In the genomic region with DNA sequence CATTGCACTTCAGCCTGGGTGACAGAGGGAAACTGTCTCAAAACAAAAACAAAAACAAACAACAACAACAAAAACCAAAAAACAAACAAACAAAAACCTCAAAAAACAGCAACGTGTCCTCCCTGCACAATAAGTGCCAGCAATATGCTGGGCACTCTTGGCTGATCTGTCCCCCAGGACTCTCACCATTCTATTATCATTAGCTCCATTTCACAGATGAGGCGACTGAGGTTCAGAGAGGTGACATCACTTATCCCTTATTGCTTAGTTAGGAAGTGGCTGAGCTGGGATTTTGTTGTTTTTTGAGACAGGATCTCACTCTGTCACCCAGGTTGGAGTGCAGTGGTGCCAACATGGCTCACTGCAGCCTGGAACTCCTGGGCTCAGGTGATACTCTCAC, we compare ENCODE assay signal across 36 cellular contexts. TPM values are rescaled to one million over a fixed set of nuclear protein-coding genes. Genes with fewer than 3 reads are reported as not detected.
"Had no signal": no experiment of that assay in that cellular context is flagged by ENCODE, and none has a peak within 500 bp of the region (broad histone marks: within the 10 kb centered on the region; RNA-seq: fewer than 3 reads in every experiment).

No MANE protein-coding gene starts in this region.

- H3K9me3 ChIP-seq: MG63 had no signal

- DNase-seq: Karpas-422, Kasumi-1, MG63, MM.1S, MV-4-11, NCI-H1048, NCI-H1092, NCI-H1092 treated with DMSO at 0.1 percent for 48 hours, NCI-H1105, NCI-H1105 treated with DMSO at 0.1 percent for 48 hours, NCI-H1417 treated with DMSO at 0.1 percent for 48 hours, NCI-H1436, NCI-H1436 treated with DMSO at 0.1 percent for 48 hours, NCI-H146, NCI-H1694, NCI-H1694 treated with DMSO at 0.1 percent for 48 hours, NCI-H187, NCI-H187 treated with DMSO at 0.1 percent for 48 hours, NCI-H1930, NCI-H2029, NCI-H2029 treated with DMSO at 0.1 percent for 48 hours, NCI-H2081, NCI-H2081 treated with DMSO at 0.1 percent for 48 hours, NCI-H2107, NCI-H2171, NCI-H2227 treated with DMSO at 0.1 percent for 48 hours, NCI-H226, NCI-H345, NCI-H446, NCI-H446 treated with DMSO at 0.1 percent for 48 hours, NCI-H510A, NCI-H510A treated with DMSO at 0.1 percent for 48 hours had no signal

- H3K36me3 ChIP-seq: MG63 had no signal

- H3K27me3 ChIP-seq: MG63 had no signal

- H3K4me3 ChIP-seq: MG63 had no signal

RNA-seq across cellular contexts. Expression of gene CCDC63, which starts 33.0 kb away (rescaled TPM):
- total RNA-seq: LHCN-M2, M059J, MCF 10A, NCI-H460 had no signal
